In the genomic region with DNA sequence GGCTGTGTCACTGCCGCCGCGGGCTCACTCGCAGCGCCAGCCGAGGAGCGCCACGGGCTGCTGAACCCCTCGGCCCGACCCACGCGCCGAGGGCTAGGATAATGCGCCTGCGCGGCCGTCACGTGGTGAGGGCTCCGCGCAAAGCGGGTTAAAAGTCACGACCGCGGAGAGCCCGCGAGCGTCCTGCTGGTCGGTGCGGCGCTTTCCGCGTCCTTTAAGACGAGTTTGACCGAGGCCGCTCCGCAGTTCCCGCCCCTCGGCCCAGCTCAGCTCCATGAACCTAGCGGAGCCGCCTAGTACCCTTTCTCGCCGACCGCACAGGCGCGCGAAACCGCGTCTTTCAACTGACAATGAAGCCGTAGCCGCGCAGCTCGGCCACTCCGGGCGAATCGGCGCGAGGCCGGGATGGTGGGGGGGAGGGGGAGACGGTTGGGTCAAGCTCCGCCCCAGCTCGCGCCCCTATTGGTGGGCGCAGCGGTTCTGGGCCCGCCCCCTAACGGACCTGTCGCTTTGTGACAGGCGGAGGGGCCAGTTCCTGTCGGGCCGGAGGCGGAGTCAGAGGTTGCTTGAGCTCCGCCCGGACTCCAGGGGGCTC, we compare ENCODE assay signal across 1 cellular context.
TF ChIP-seq lines count a peak whose summit lies in the region.

No MANE protein-coding gene starts in this region.

TF ChIP-seq in HEK293, 187 proteins besides CTCF, POLR2A, EP300 and RAD21 (continued from another document and continues in another):
- peak; percentile 99 for TF ChIP-seq OVOL3 (tag by site-specific recombination; IDR thresholded peaks at IDR 0.05)
- TF ChIP-seq ZNF473 (tag by site-specific recombination; IDR thresholded peaks at IDR 0.05): no peak
- TF ChIP-seq, protein P1, sequence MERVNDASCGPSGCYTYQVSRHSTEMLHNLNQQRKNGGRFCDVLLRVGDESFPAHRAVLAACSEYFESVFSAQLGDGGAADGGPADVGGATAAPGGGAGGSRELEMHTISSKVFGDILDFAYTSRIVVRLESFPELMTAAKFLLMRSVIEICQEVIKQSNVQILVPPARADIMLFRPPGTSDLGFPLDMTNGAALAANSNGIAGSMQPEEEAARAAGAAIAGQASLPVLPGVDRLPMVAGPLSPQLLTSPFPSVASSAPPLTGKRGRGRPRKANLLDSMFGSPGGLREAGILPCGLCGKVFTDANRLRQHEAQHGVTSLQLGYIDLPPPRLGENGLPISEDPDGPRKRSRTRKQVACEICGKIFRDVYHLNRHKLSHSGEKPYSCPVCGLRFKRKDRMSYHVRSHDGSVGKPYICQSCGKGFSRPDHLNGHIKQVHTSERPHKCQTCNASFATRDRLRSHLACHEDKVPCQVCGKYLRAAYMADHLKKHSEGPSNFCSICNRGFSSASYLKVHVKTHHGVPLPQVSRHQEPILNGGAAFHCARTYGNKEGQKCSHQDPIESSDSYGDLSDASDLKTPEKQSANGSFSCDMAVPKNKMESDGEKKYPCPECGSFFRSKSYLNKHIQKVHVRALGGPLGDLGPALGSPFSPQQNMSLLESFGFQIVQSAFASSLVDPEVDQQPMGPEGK (tag by site-specific recombination; IDR thresholded peaks at IDR 0.05): peak; percentile 78
- no peak for TF ChIP-seq FEZF1 (tag by site-specific recombination; IDR thresholded peaks at IDR 0.05)
- TF ChIP-seq, protein P2, sequence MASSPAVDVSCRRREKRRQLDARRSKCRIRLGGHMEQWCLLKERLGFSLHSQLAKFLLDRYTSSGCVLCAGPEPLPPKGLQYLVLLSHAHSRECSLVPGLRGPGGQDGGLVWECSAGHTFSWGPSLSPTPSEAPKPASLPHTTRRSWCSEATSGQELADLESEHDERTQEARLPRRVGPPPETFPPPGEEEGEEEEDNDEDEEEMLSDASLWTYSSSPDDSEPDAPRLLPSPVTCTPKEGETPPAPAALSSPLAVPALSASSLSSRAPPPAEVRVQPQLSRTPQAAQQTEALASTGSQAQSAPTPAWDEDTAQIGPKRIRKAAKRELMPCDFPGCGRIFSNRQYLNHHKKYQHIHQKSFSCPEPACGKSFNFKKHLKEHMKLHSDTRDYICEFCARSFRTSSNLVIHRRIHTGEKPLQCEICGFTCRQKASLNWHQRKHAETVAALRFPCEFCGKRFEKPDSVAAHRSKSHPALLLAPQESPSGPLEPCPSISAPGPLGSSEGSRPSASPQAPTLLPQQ (tag by site-specific recombination; IDR thresholded peaks at IDR 0.05): peak; percentile 82
- TF ChIP-seq ZNF2 (tag by site-specific recombination; IDR thresholded peaks at IDR 0.05): peak; percentile 70
- no peak for TF ChIP-seq RBAK (tag by site-specific recombination; IDR thresholded peaks at IDR 0.05)
- TF ChIP-seq, protein P3, sequence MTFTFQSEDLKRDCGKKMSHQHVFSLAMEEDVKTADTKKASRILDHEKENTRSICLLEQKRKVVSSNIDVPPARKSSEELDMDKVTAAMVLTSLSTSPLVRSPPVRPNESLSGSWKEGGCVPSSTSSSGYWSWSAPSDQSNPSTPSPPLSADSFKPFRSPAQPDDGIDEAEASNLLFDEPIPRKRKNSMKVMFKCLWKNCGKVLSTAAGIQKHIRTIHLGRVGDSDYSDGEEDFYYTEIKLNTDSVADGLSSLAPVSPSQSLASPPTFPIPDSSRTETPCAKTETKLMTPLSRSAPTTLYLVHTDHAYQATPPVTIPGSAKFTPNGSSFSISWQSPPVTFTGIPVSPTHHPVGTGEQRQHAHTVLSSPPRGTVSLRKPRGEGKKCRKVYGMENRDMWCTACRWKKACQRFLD (tag by site-specific recombination; IDR thresholded peaks at IDR 0.05): no peak
- TF ChIP-seq KLF1 (tag by site-specific recombination; IDR thresholded peaks at IDR 0.05): no peak
- no peak for TF ChIP-seq ZNF274 (IDR thresholded peaks at IDR 0.05; ENCODE audit: low read length)
- TF ChIP-seq ZNF274 (tag by site-specific recombination; IDR thresholded peaks at IDR 0.05; ENCODE audit: borderline replicate concordance): no peak
- peak; percentile 58; the same call in 1 of the 2 replicates for TF ChIP-seq ZSCAN23 (tag by site-specific recombination; IDR thresholded peaks at IDR 0.05)
- TF ChIP-seq ZNF404 (tag by site-specific recombination; IDR thresholded peaks at IDR 0.05): no peak
- no peak for TF ChIP-seq ZNF621 (tag by site-specific recombination; IDR thresholded peaks at IDR 0.05)
- TF ChIP-seq, protein P4, sequence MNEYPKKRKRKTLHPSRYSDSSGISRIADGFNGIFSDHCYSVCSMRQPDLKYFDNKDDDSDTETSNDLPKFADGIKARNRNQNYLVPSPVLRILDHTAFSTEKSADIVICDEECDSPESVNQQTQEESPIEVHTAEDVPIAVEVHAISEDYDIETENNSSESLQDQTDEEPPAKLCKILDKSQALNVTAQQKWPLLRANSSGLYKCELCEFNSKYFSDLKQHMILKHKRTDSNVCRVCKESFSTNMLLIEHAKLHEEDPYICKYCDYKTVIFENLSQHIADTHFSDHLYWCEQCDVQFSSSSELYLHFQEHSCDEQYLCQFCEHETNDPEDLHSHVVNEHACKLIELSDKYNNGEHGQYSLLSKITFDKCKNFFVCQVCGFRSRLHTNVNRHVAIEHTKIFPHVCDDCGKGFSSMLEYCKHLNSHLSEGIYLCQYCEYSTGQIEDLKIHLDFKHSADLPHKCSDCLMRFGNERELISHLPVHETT (tag by site-specific recombination; IDR thresholded peaks at IDR 0.05): peak; percentile 64
- TF ChIP-seq ZBTB20 (tag by site-specific recombination; IDR thresholded peaks at IDR 0.05): peak; percentile 88
- TF ChIP-seq PRDM1 (tag by site-specific recombination; IDR thresholded peaks at IDR 0.05): no peak
- TF ChIP-seq ZNF423 (tag by site-specific recombination; IDR thresholded peaks at IDR 0.05): no peak
- TF ChIP-seq TRIM28 (IDR thresholded peaks at IDR 0.05; ENCODE audit: borderline replicate concordance, low read length): peak; percentile 78; the same call in 1 of the 2 replicates
- TF ChIP-seq ZNF211 (tag by site-specific recombination; IDR thresholded peaks at IDR 0.05; ENCODE audit: low read depth): no peak
- TF ChIP-seq ZNF19 (tag by site-specific recombination; IDR thresholded peaks at IDR 0.05; ENCODE audit: low read depth): no peak
- TF ChIP-seq ZNF623 (tag by site-specific recombination; IDR thresholded peaks at IDR 0.05): 0 out of 2 replicates have a peak, but pooled peaks have one; percentile 17
- TF ChIP-seq SP2 (tag by site-specific recombination; IDR thresholded peaks at IDR 0.05): peak; percentile 82
- no peak for TF ChIP-seq ZNF341 (tag by site-specific recombination; IDR thresholded peaks at IDR 0.05; ENCODE audit: low read depth)
- TF ChIP-seq ZNF785 (tag by site-specific recombination; IDR thresholded peaks at IDR 0.05): peak; percentile 51; the same call in 1 of the 2 replicates
- TF ChIP-seq ZNF830 (tag by site-specific recombination; IDR thresholded peaks at IDR 0.05; ENCODE audit: low read depth): no peak
- TF ChIP-seq, protein P5, sequence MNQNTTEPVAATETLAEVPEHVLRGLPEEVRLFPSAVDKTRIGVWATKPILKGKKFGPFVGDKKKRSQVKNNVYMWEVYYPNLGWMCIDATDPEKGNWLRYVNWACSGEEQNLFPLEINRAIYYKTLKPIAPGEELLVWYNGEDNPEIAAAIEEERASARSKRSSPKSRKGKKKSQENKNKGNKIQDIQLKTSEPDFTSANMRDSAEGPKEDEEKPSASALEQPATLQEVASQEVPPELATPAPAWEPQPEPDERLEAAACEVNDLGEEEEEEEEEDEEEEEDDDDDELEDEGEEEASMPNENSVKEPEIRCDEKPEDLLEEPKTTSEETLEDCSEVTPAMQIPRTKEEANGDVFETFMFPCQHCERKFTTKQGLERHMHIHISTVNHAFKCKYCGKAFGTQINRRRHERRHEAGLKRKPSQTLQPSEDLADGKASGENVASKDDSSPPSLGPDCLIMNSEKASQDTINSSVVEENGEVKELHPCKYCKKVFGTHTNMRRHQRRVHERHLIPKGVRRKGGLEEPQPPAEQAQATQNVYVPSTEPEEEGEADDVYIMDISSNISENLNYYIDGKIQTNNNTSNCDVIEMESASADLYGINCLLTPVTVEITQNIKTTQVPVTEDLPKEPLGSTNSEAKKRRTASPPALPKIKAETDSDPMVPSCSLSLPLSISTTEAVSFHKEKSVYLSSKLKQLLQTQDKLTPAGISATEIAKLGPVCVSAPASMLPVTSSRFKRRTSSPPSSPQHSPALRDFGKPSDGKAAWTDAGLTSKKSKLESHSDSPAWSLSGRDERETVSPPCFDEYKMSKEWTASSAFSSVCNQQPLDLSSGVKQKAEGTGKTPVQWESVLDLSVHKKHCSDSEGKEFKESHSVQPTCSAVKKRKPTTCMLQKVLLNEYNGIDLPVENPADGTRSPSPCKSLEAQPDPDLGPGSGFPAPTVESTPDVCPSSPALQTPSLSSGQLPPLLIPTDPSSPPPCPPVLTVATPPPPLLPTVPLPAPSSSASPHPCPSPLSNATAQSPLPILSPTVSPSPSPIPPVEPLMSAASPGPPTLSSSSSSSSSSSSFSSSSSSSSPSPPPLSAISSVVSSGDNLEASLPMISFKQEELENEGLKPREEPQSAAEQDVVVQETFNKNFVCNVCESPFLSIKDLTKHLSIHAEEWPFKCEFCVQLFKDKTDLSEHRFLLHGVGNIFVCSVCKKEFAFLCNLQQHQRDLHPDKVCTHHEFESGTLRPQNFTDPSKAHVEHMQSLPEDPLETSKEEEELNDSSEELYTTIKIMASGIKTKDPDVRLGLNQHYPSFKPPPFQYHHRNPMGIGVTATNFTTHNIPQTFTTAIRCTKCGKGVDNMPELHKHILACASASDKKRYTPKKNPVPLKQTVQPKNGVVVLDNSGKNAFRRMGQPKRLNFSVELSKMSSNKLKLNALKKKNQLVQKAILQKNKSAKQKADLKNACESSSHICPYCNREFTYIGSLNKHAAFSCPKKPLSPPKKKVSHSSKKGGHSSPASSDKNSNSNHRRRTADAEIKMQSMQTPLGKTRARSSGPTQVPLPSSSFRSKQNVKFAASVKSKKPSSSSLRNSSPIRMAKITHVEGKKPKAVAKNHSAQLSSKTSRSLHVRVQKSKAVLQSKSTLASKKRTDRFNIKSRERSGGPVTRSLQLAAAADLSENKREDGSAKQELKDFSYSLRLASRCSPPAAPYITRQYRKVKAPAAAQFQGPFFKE (tag by site-specific recombination; IDR thresholded peaks at IDR 0.05; ENCODE audit: borderline replicate concordance): no peak
- TF ChIP-seq SETDB1 (IDR thresholded peaks at IDR 0.05; ENCODE audit: insufficient read length, low read length): peak; percentile 50
- no peak for TF ChIP-seq ZNF707 (tag by site-specific recombination; IDR thresholded peaks at IDR 0.05)
- TF ChIP-seq, protein P6, sequence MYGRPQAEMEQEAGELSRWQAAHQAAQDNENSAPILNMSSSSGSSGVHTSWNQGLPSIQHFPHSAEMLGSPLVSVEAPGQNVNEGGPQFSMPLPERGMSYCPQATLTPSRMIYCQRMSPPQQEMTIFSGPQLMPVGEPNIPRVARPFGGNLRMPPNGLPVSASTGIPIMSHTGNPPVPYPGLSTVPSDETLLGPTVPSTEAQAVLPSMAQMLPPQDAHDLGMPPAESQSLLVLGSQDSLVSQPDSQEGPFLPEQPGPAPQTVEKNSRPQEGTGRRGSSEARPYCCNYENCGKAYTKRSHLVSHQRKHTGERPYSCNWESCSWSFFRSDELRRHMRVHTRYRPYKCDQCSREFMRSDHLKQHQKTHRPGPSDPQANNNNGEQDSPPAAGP (tag by site-specific recombination; IDR thresholded peaks at IDR 0.05): peak; percentile 39
- 0 out of 2 replicates have a peak, but pooled peaks have one; percentile 15 for TF ChIP-seq ZSCAN16 (tag by site-specific recombination; IDR thresholded peaks at IDR 0.05)
- TF ChIP-seq ZNF624 (tag by site-specific recombination; IDR thresholded peaks at IDR 0.05): no peak
- no peak for TF ChIP-seq ZFP41 (tag by site-specific recombination; IDR thresholded peaks at IDR 0.05; ENCODE audit: borderline replicate concordance)
- no peak for TF ChIP-seq ZNF221 (tag by site-specific recombination; IDR thresholded peaks at IDR 0.05; ENCODE audit: borderline replicate concordance)
- TF ChIP-seq ZNF521 (tag by site-specific recombination; IDR thresholded peaks at IDR 0.05): no peak
- TF ChIP-seq, protein P7, sequence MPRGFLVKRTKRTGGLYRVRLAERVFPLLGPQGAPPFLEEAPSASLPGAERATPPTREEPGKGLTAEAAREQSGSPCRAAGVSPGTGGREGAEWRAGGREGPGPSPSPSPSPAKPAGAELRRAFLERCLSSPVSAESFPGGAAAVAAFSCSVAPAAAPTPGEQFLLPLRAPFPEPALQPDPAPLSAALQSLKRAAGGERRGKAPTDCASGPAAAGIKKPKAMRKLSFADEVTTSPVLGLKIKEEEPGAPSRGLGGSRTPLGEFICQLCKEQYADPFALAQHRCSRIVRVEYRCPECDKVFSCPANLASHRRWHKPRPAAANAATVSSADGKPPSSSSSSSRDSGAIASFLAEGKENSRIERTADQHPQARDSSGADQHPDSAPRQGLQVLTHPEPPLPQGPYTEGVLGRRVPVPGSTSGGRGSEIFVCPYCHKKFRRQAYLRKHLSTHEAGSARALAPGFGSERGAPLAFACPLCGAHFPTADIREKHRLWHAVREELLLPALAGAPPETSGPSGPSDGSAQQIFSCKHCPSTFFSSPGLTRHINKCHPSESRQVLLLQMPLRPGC (tag by site-specific recombination; IDR thresholded peaks at IDR 0.05): peak; percentile 48
- no peak for TF ChIP-seq TCF7L2 (IDR thresholded peaks at IDR 0.05; ENCODE audit: borderline replicate concordance, low read depth, low read length)
- no peak for TF ChIP-seq ZNF354C (tag by site-specific recombination; IDR thresholded peaks at IDR 0.05; ENCODE audit: borderline replicate concordance, low read depth)
- TF ChIP-seq, protein P8, sequence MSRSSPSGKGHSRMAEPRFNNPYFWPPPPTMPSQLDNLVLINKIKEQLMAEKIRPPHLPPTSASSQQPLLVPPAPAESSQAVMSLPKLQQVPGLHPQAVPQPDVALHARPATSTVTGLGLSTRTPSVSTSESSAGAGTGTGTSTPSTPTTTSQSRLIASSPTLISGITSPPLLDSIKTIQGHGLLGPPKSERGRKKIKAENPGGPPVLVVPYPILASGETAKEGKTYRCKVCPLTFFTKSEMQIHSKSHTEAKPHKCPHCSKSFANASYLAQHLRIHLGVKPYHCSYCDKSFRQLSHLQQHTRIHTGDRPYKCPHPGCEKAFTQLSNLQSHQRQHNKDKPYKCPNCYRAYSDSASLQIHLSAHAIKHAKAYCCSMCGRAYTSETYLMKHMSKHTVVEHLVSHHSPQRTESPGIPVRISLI (tag by site-specific recombination; IDR thresholded peaks at IDR 0.05): no peak
- TF ChIP-seq, protein P9, sequence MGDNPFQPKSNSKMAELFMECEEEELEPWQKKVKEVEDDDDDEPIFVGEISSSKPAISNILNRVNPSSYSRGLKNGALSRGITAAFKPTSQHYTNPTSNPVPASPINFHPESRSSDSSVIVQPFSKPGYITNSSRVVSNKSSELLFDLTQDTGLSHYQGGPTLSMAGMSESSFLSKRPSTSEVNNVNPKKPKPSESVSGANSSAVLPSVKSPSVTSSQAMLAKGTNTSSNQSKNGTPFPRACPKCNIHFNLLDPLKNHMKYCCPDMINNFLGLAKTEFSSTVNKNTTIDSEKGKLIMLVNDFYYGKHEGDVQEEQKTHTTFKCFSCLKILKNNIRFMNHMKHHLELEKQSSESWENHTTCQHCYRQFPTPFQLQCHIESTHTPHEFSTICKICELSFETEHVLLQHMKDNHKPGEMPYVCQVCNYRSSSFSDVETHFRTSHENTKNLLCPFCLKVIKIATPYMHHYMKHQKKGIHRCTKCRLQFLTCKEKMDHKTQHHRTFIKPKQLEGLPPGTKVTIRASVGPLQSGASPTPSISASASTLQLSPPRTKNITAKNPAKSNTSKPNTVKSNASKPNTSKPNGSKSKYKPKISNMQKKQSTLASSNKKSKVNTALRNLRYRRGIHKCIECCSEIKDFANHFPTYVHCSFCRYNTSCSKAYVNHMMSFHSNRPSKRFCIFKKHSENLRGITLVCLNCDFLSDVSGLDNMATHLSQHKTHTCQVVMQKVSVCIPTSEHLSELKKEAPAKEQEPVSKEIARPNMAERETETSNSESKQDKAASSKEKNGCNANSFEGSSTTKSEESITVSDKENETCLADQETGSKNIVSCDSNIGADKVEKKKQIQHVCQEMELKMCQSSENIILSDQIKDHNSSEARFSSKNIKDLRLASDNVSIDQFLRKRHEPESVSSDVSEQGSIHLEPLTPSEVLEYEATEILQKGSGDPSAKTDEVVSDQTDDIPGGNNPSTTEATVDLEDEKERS (tag by site-specific recombination; IDR thresholded peaks at IDR 0.05): no peak
